In genomic region chr15:41689834-41690233, GRCh38 we compare ENCODE assay signal across 1 cellular context.
TF ChIP-seq lines count a peak whose summit lies in the region.

No MANE protein-coding gene starts in this region.

TF ChIP-seq in HEK293T, 16 proteins besides CTCF, POLR2A, EP300 and RAD21 (continued from another document):
- TF ChIP-seq HDGF (IDR thresholded peaks at IDR 0.05; ENCODE audit: borderline replicate concordance), result no peak
